ENCODE assay signal across 9 cellular contexts in the genomic region with DNA sequence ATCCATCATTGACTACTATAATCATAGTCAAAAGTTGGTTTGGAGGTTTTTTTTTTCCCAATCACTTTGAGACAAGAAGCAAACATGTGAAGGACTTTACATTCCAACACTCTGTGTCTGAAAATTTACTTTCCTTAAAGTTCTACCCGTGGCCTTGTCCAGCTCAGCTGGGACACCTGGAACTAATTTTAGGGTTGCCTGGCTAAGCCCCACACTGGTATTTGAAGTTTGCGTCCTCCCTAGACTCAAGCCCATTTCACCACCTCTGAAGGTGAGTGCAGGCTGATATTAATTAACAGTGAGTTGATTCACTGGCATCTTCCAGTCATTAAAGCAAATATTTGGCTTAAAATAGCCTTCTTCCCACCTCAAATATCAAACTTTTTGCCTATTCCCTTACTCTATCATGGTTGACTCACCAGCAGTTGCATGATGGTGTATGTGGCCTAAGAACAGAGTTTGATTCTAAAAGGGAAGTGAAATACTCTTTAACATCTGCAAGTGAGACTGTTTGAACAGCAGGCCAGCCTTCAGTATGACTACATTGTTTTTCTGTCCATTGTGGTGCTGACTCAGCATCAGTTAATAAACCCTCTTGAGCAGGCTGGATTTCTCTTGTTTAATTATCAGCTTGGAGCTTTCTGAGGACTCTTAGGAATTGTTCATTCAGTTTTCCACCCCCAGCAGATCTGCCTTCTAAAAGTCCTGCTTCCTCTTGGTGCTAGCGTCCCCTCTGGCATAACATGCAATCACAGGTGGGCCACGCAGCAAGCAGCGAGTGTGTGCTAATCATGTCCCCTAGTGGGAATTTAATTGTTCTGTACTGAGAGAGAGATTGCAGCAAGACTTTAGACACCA. TPM values are rescaled to one million over a fixed set of nuclear protein-coding genes. Genes with fewer than 3 reads are reported as not detected.
A peak's percentile ranks its signal among the peaks of the same experiment; 100 is the strongest.
DNase-seq lines count a peak whose midpoint lies in the region; ATAC-seq, FAIRE-seq and TF ChIP-seq lines count a peak whose summit lies in the region.
"Had no signal": no experiment of that assay in that cellular context is flagged by ENCODE, and none has a peak within 500 bp of the region (broad histone marks: within the 10 kb centered on the region; RNA-seq: fewer than 3 reads in every experiment).

No MANE protein-coding gene starts in this region.

- H3K9me3 ChIP-seq in endothelial cell of umbilical vein (replicated peaks; ENCODE audit: control insufficient read depth, insufficient read depth, low read length) (no peaks in the 10 kb centered on the region), neutrophil (no peaks in the 10 kb centered on the region)

- no peak for TF ChIP-seq POLR2A in endothelial cell of umbilical vein (IDR thresholded peaks at IDR 0.05; ENCODE audit: low read depth, low read length)

- DNase-seq in activated T-cell treated with anti-CD3 and anti-CD28 coated beads, Interleukin-2, amount 50 U/mL, for 4 hours = no peak
- DNase-seq in activated T-cell treated with anti-CD3 and anti-CD28 coated beads, Interleukin-2, amount 50 U/mL, for 48 hours = no peak
- DNase-seq in HT1080 (ENCODE audit: low read depth) (peak; percentile 91), RPMI8226 (peak; percentile 87), endothelial cell of umbilical vein (ENCODE audit: low read depth, low spot score) (peak; percentile 12)
- DNase-seq in stimulated activated CD4-positive, alpha-beta T cell treated with anti-CD3 and anti-CD28 coated beads, Interleukin-1b, Interleukin-23, amount 100 ng/mL, for 48 hours = no peak

- H3K4me3 ChIP-seq in endothelial cell of umbilical vein (replicated peaks in 1 of 3; ENCODE audit: insufficient read depth in 1 of 3, low read depth in 1 of 3, low read length in 3 of 3) = no peak overlapping the region
- H3K4me3 ChIP-seq in neutrophil (ENCODE audit: low read depth in 1 of 2, low read length in 1 of 2) = no peak overlapping the region

- peaks cover 10% of the 10 kb centered on the region for H3K36me3 Mint-ChIP-seq in activated T-cell treated with anti-CD3 and anti-CD28 coated beads, Interleukin-2, amount 50 U/mL, for 4 hours (ENCODE audit: insufficient read depth)

- H3K27ac ChIP-seq in endothelial cell of umbilical vein (ENCODE audit: insufficient read depth, low read depth, low read length) (no peak overlapping the region), neutrophil (peak overlapping the region; percentile 90)

- no peaks in the 10 kb centered on the region for H4K20me1 ChIP-seq in endothelial cell of umbilical vein (replicated peaks; ENCODE audit: control insufficient read depth, extremely low read depth, insufficient read depth, low read length)

- no peaks in the 10 kb centered on the region for H3K79me2 ChIP-seq in endothelial cell of umbilical vein (ENCODE audit: control insufficient read depth, insufficient read depth, low read length)

- H3K27me3 Mint-ChIP-seq in activated T-cell treated with anti-CD3 and anti-CD28 coated beads, Interleukin-2, amount 50 U/mL, for 4 hours (ENCODE audit: low read depth) = peaks cover 2% of the 10 kb centered on the region

- intact Hi-C loops in endothelial cell of umbilical vein (cut with micrococcal nuclease) = loop anchor here (5.0 to 10.0 kb wide), 2 partner anchors 350 to 652 kb away; no protein-coding TSS in a partner anchor

- BruUV-seq in endothelial cell of umbilical vein (replicated peaks; lab: Mats Ljungman, UMichigan) = no TSS peak

- no peak overlapping the region for H3K9ac ChIP-seq in endothelial cell of umbilical vein (replicated peaks; ENCODE audit: extremely low read depth, insufficient read depth, low read length)

- H2AFZ ChIP-seq in endothelial cell of umbilical vein (ENCODE audit: low read depth, low read length) = no peak overlapping the region

- peak in 1 of 2 donors; percentile 7 for TF ChIP-seq CTCF in endothelial cell of umbilical vein (IDR thresholded peaks at IDR 0.05; ENCODE audit: extremely low read depth in 1 of 2, insufficient read depth in 1 of 2, low read depth in 1 of 2, low read length in 2 of 2)
- no peak for TF ChIP-seq CTCF in neutrophil (IDR thresholded peaks at IDR 0.05)

- H3K36me3 ChIP-seq in endothelial cell of umbilical vein (ENCODE audit: control insufficient read depth in 2 of 2, extremely low read depth in 1 of 2, insufficient read depth in 2 of 2, low read length in 2 of 2) (no peaks in the 10 kb centered on the region), neutrophil (peaks cover 10% of the 10 kb centered on the region)

- CTCF ChIA-PET in endothelial cell of umbilical vein (lab: Charles Lee) = no interaction called here

- H3K27me3 ChIP-seq in endothelial cell of umbilical vein (ENCODE audit: control insufficient read depth in 2 of 2, insufficient read depth in 2 of 2, low read length in 2 of 2) (peaks cover 13 to 20% of the 10 kb centered on the region in 2 experiments), neutrophil (no peaks in the 10 kb centered on the region)

- H3K9me3 Mint-ChIP-seq in activated T-cell treated with anti-CD3 and anti-CD28 coated beads, Interleukin-2, amount 50 U/mL, for 4 hours = no peaks in the 10 kb centered on the region

- FAIRE-seq in endothelial cell of umbilical vein (lab: Jason Lieb, UNC) = peak; percentile 33
- FAIRE-seq: islet of Langerhans had no signal

- H3K4me1 ChIP-seq in endothelial cell of umbilical vein (ENCODE audit: control insufficient read depth, extremely low read depth, insufficient read depth, low read length) (peaks cover 19% of the 10 kb centered on the region), neutrophil (ENCODE audit: control insufficient read depth in 1 of 2, insufficient read depth in 1 of 2, low read depth in 1 of 2, low read length in 1 of 2) (peaks cover 38 to 42% of the 10 kb centered on the region in 2 experiments)

- H3K4me2 ChIP-seq in endothelial cell of umbilical vein (ENCODE audit: insufficient read depth, low read length) = no peak overlapping the region

- dilution Hi-C loops in endothelial cell of umbilical vein (cut with MboI; ENCODE audit: extremely low pct_ligation_motif_present, low sequenced_read_pairs) = no loop called here

- ATAC-seq in activated T-cell treated with anti-CD3 and anti-CD28 coated beads, Interleukin-2, amount 50 U/mL, for 4 hours = peak; percentile 41 to 43
- peak; percentile 63 for ATAC-seq in GM21619 (IDR thresholded peaks at IDR 0.05; ENCODE audit: unreplicated experiment)

- H3K9me1 ChIP-seq in endothelial cell of umbilical vein (replicated peaks; ENCODE audit: control insufficient read depth, extremely low read depth, insufficient read depth, low read length) = no peaks in the 10 kb centered on the region

- POLR2A ChIA-PET in endothelial cell of umbilical vein (lab: Charles Lee) = no interaction called here

- peaks cover 66% of the 10 kb centered on the region for H3K4me1 Mint-ChIP-seq in activated T-cell treated with anti-CD3 and anti-CD28 coated beads, Interleukin-2, amount 50 U/mL, for 4 hours (ENCODE audit: low read depth)

- H3K4me3 Mint-ChIP-seq in activated T-cell treated with anti-CD3 and anti-CD28 coated beads, Interleukin-2, amount 50 U/mL, for 4 hours = peak overlapping the region; percentile 13

TF ChIP-seq in endothelial cell of umbilical vein, 7 proteins besides CTCF, POLR2A, EP300 and RAD21:
- TF ChIP-seq, protein P1, sequence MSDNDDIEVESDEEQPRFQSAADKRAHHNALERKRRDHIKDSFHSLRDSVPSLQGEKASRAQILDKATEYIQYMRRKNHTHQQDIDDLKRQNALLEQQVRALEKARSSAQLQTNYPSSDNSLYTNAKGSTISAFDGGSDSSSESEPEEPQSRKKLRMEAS (IDR thresholded peaks at IDR 0.05; ENCODE audit: insufficient read depth, insufficient read length) = no peak
- no peak for TF ChIP-seq POLR2AphosphoS5 (IDR thresholded peaks at IDR 0.05; ENCODE audit: insufficient read depth, low read depth, low read length)
- no peak for TF ChIP-seq EZH2 (IDR thresholded peaks at IDR 0.05; ENCODE audit: borderline replicate concordance, low read depth, low read length, severe bottlenecking)
- no peak for TF ChIP-seq MYC (IDR thresholded peaks at IDR 0.05; ENCODE audit: low read depth, low read length)
- no peak for TF ChIP-seq GATA2 (IDR thresholded peaks at IDR 0.05; ENCODE audit: insufficient read depth, insufficient read length, low read depth, low read length)
- no peak for TF ChIP-seq JUN (IDR thresholded peaks at IDR 0.05; ENCODE audit: borderline replicate concordance, insufficient read depth, insufficient read length, low read depth)
- no peak for TF ChIP-seq FOS (IDR thresholded peaks at IDR 0.05; ENCODE audit: borderline replicate concordance, insufficient read depth, low read length)
TF ChIP-seq in endothelial cell of umbilical vein: peak in this region for 0.

RNA-seq across cellular contexts. Expression of a gene that starts 1.8 kb away (rescaled TPM):
- total RNA-seq in activated T-cell treated with anti-CD3 and anti-CD28 coated beads, Interleukin-2, amount 50 U/mL, for 4 hours = 10 to 100 TPM; 43.7 to 96.9 (median 86.0) TPM
- total RNA-seq in HT1080 (2014; rRNA removed; shearing (Covaris generic)) = 4.9 and 5.7 TPM in 2 replicates
- 1.5 and 1.7 TPM in 2 replicates for polyA plus RNA-seq in HT1080 (2015; cell fraction: cytosol; rRNA removed)
- 2.3 and 2.7 TPM in 2 replicates for polyA plus RNA-seq in HT1080 (2015; cell fraction: nucleus; rRNA removed)
- 2.7 and 4.8 TPM in 2 replicates for total RNA-seq in endothelial cell of umbilical vein
- polyA plus RNA-seq in endothelial cell of umbilical vein = 0.25 and 0.36 TPM in 2 replicates
- 0.28 and 0.30 TPM in 2 replicates for polyA plus RNA-seq in endothelial cell of umbilical vein (2011; cell fraction: cytosol; rRNA removed)
- polyA plus RNA-seq in endothelial cell of umbilical vein (2011; cell fraction: nucleus; rRNA removed) = 0.78 and 1.1 TPM in 2 replicates
- 0.42 and 0.86 TPM in 2 replicates for polyA plus RNA-seq in endothelial cell of umbilical vein (2012)
- 0.42 and 1.3 TPM in 2 replicates for polyA minus RNA-seq in endothelial cell of umbilical vein
- 1.6 TPM for polyA minus RNA-seq in endothelial cell of umbilical vein (2011; cell fraction: cytosol; rRNA and poly(A)+ RNA removed)
- polyA minus RNA-seq in endothelial cell of umbilical vein (2011; cell fraction: nucleus; rRNA and poly(A)+ RNA removed) = 0.91 and 3.1 TPM in 2 replicates

Comparison
In these comparisons a context has a peak if more than half of its experiments do, and no peak if none do; other contexts are left out.
1. DNase-seq: peak in HT1080 (single experiment), RPMI8226 (single experiment) and endothelial cell of umbilical vein (single experiment); none in activated T-cell treated with anti-CD3 and anti-CD28 coated beads, Interleukin-2, amount 50 U/mL, for 4 hours (single experiment), activated T-cell treated with anti-CD3 and anti-CD28 coated beads, Interleukin-2, amount 50 U/mL, for 48 hours (0 of 2) and stimulated activated CD4-positive, alpha-beta T cell treated with anti-CD3 and anti-CD28 coated beads, Interleukin-1b, Interleukin-23, amount 100 ng/mL, for 48 hours (single experiment).